In genomic region chr2:42618972-42619371, GRCh38 we compare ENCODE assay signal across 15 cellular contexts. TPM values are rescaled to one million over a fixed set of nuclear protein-coding genes. Genes with fewer than 3 reads are reported as not detected.
DNase-seq lines count a peak whose midpoint lies in the region; TF ChIP-seq lines count a peak whose summit lies in the region.
"Had no signal": no experiment of that assay in that cellular context is flagged by ENCODE, and none has a peak within 500 bp of the region (broad histone marks: within the 10 kb centered on the region; RNA-seq: fewer than 3 reads in every experiment).

No MANE protein-coding gene starts in this region.

- TF ChIP-seq POLR2A in Peyer's patch (IDR thresholded peaks at IDR 0.05) (no peak), uterus (IDR thresholded peaks at IDR 0.05) (no peak)

- peaks cover 17% of the 10 kb centered on the region for H3K4me1 Mint-ChIP-seq in activated T-helper 2 cell treated with anti-CD3 and anti-CD28 coated beads, Interferon-gamma antibody, Interleukin-2, Interleukin-4, amounts not matched to agents 10 μg/mL and 5 μg/mL and 100 μg/mL, durations not matched to agents 14 hours and 24 hours and 36 hours (ENCODE audit: low read depth)

- H3K27ac Mint-ChIP-seq in activated T-helper 2 cell treated with anti-CD3 and anti-CD28 coated beads, Interferon-gamma antibody, Interleukin-2, Interleukin-4, amounts not matched to agents 10 μg/mL and 5 μg/mL and 100 μg/mL, durations not matched to agents 14 hours and 24 hours and 36 hours, result peak overlapping the region; percentile 44
- H3K27ac Mint-ChIP-seq: CD4-positive, CD25-positive, alpha-beta regulatory T cell had no signal

- no peak overlapping the region for H3K4ac ChIP-seq in neuronal stem cell (ENCODE audit: low read length)

- H3K18ac ChIP-seq in neuronal stem cell (ENCODE audit: low read length), result no peak overlapping the region

- no peak overlapping the region for H2BK12ac ChIP-seq in neuronal stem cell (ENCODE audit: low read length)

- H3K9me3 ChIP-seq in Peyer's patch, result no peaks in the 10 kb centered on the region
- no peaks in the 10 kb centered on the region for H3K9me3 ChIP-seq in uterus
- peaks cover 0 to 10% of the 10 kb centered on the region in 2 donors for H3K9me3 ChIP-seq in neuronal stem cell (replicated peaks in 1 of 2; ENCODE audit: control insufficient read depth in 2 of 2, insufficient read depth in 1 of 2, low read depth in 1 of 2, low read length in 2 of 2)

- peak; percentile 63 for DNase-seq in A172 (ENCODE audit: low spot score)
- peak; percentile 61 for DNase-seq in HCEC 1CT
- no peak for DNase-seq in activated T-helper 2 cell treated with anti-CD3 and anti-CD28 coated beads, Interferon-gamma antibody, Interleukin-2, Interleukin-4, amounts not matched to agents 10 μg/mL and 5 μg/mL and 100 μg/mL, durations not matched to agents 14 hours and 24 hours and 36 hours (ENCODE audit: low spot score)
- peak; percentile 93 for DNase-seq in iris pigment epithelial cell (ENCODE audit: low read depth)
- no peak for DNase-seq in Peyer's patch
- DNase-seq in uterus, result no peak
- DNase-seq in neuronal stem cell (ENCODE audit: low spot score), result no peak
- DNase-seq in NCI-H1930 (lab: John Stamatoyannopoulos, UW), result no peak
- DNase-seq: activated gamma-delta T cell; CD4-positive, CD25-positive, alpha-beta regulatory T cell; Kasumi-1; NCI-H748 treated with DMSO at 0.1 percent for 48 hours; small intestine; T-helper 9 cell had no signal

- H3K79me1 ChIP-seq in neuronal stem cell (ENCODE audit: low read depth, low read length), result peaks cover 2% of the 10 kb centered on the region

- H2BK5ac ChIP-seq in neuronal stem cell (ENCODE audit: low read length), result no peak overlapping the region

- no peaks in the 10 kb centered on the region for H3K9me3 Mint-ChIP-seq in activated T-helper 2 cell treated with anti-CD3 and anti-CD28 coated beads, Interferon-gamma antibody, Interleukin-2, Interleukin-4, amounts not matched to agents 10 μg/mL and 5 μg/mL and 100 μg/mL, durations not matched to agents 14 hours and 24 hours and 36 hours

- no CpG with 5 or more reads among the region's 2 CpGs for WGBS in neuronal stem cell (ENCODE audit: extremely low coverage in 2 of 2, insufficient read length in 2 of 2, insufficient replicate concordance in 1 of 2), 2 donors

- no peaks in the 10 kb centered on the region for H3K27me3 Mint-ChIP-seq in activated T-helper 2 cell treated with anti-CD3 and anti-CD28 coated beads, Interferon-gamma antibody, Interleukin-2, Interleukin-4, amounts not matched to agents 10 μg/mL and 5 μg/mL and 100 μg/mL, durations not matched to agents 14 hours and 24 hours and 36 hours (ENCODE audit: low read depth)
- H3K27me3 Mint-ChIP-seq: CD4-positive, CD25-positive, alpha-beta regulatory T cell had no signal

- intact Hi-C loops in activated T-helper 2 cell treated with anti-CD3 and anti-CD28 coated beads, Interferon-gamma antibody, Interleukin-2, Interleukin-4, amounts not matched to agents 10 μg/mL and 5 μg/mL and 100 μg/mL, durations not matched to agents 14 hours and 24 hours and 36 hours (cut with micrococcal nuclease), result loop anchor here (2.0 to 5.0 kb wide), 3 partner anchors 22 to 52 kb away; partner anchors contain the start of gene MTA3
- intact Hi-C loops in uterus (cut with DNase I; ENCODE audit: low total_unique reads), result no loop called here

- peaks cover 14% of the 10 kb centered on the region for H3K36me3 Mint-ChIP-seq in activated T-helper 2 cell treated with anti-CD3 and anti-CD28 coated beads, Interferon-gamma antibody, Interleukin-2, Interleukin-4, amounts not matched to agents 10 μg/mL and 5 μg/mL and 100 μg/mL, durations not matched to agents 14 hours and 24 hours and 36 hours (ENCODE audit: low read depth)

- no peak overlapping the region for H3K4me2 ChIP-seq in neuronal stem cell (ENCODE audit: insufficient read depth, low read length, poor library complexity, severe bottlenecking)

- no peaks in the 10 kb centered on the region for H3K27me3 ChIP-seq in Peyer's patch
- no peaks in the 10 kb centered on the region for H3K27me3 ChIP-seq in uterus
- H3K27me3 ChIP-seq in neuronal stem cell (ENCODE audit: control insufficient read depth in 3 of 3, insufficient read depth in 3 of 3, low read depth in 1 of 3, low read length in 3 of 3), result no peaks in the 10 kb centered on the region

- H2AFZ ChIP-seq in neuronal stem cell (ENCODE audit: low read length), result no peak overlapping the region

- TF ChIP-seq CTCF in Peyer's patch (IDR thresholded peaks at IDR 0.05) (no peak), uterus (IDR thresholded peaks at IDR 0.05) (no peak)

- H2BK120ac ChIP-seq in neuronal stem cell (ENCODE audit: low read depth, low read length), result no peak overlapping the region

- H3K9ac ChIP-seq in neuronal stem cell (ENCODE audit: low read depth, low read length, poor library complexity), result no peak overlapping the region

- H3K36me3 ChIP-seq in Peyer's patch, result peaks cover 0 to 6% (median 0%) of the 10 kb centered on the region in 3 donors
- no peaks in the 10 kb centered on the region for H3K36me3 ChIP-seq in uterus
- peaks cover 4 to 53% of the 10 kb centered on the region in 2 donors for H3K36me3 ChIP-seq in neuronal stem cell (replicated peaks in 1 of 2; ENCODE audit: control insufficient read depth in 2 of 2, insufficient read depth in 2 of 2, low read length in 2 of 2)

- H3K4me3 Mint-ChIP-seq in activated T-helper 2 cell treated with anti-CD3 and anti-CD28 coated beads, Interferon-gamma antibody, Interleukin-2, Interleukin-4, amounts not matched to agents 10 μg/mL and 5 μg/mL and 100 μg/mL, durations not matched to agents 14 hours and 24 hours and 36 hours (ENCODE audit: low read depth), result no peak overlapping the region
- H3K4me3 Mint-ChIP-seq: CD4-positive, CD25-positive, alpha-beta regulatory T cell had no signal

- no peak overlapping the region for H3K23ac ChIP-seq in neuronal stem cell (ENCODE audit: low read depth, low read length, poor library complexity)

- no peak overlapping the region for H3K27ac ChIP-seq in Peyer's patch
- H3K27ac ChIP-seq in uterus, result no peak overlapping the region
- no peak overlapping the region for H3K27ac ChIP-seq in neuronal stem cell (replicated peaks; ENCODE audit: low read length)

- H3K4me3 ChIP-seq in Peyer's patch (no peak overlapping the region), uterus (no peak overlapping the region), neuronal stem cell (ENCODE audit: low read length in 2 of 2) (no peak overlapping the region)
- H3K4me3 ChIP-seq: lung had no signal

- H3K14ac ChIP-seq in neuronal stem cell (ENCODE audit: low read length), result no peak overlapping the region

- no peak overlapping the region for H2BK15ac ChIP-seq in neuronal stem cell (ENCODE audit: low read length)

- no peak overlapping the region for H4K8ac ChIP-seq in neuronal stem cell (ENCODE audit: low read depth, low read length)

- no peak overlapping the region for H4K91ac ChIP-seq in neuronal stem cell (ENCODE audit: low read depth, low read length, poor library complexity)

- H3K4me1 ChIP-seq in Peyer's patch (no peaks in the 10 kb centered on the region), uterus (no peaks in the 10 kb centered on the region), neuronal stem cell (ENCODE audit: control insufficient read depth in 2 of 2, insufficient read depth in 1 of 2, low read depth in 1 of 2, low read length in 2 of 2) (no peaks in the 10 kb centered on the region)

- H2AK5ac ChIP-seq in neuronal stem cell (ENCODE audit: low read depth, low read length), result no peak overlapping the region

RNA-seq across cellular contexts. Expression of gene MTA3, which starts 50.5 kb away (rescaled TPM):
- 35.5 and 45.3 TPM in 2 replicates for total RNA-seq in A172 (2014; rRNA removed; shearing (Covaris generic))
- 39.7 and 39.8 TPM in 2 replicates for total RNA-seq in activated T-helper 2 cell treated with anti-CD3 and anti-CD28 coated beads, Interferon-gamma antibody, Interleukin-2, Interleukin-4, amounts not matched to agents 10 μg/mL and 5 μg/mL and 100 μg/mL, durations not matched to agents 14 hours and 24 hours and 36 hours
- total RNA-seq in Peyer's patch, result 10 to 100 TPM; 20.0 to 87.5 (median 34.2) TPM
- 10 to 100 TPM; 25.6 to 89.1 (median 64.0) TPM for total RNA-seq in uterus
- 90.6 TPM for polyA plus RNA-seq in neuronal stem cell (2013, experiment 1 of 2)
- polyA plus RNA-seq in neuronal stem cell (2013, experiment 2 of 2), result 89.8 TPM

Comparison
In these comparisons a context has a peak if more than half of its experiments do, and no peak if none do; other contexts are left out.
1. DNase-seq: peak in A172 (single experiment), HCEC 1CT (single experiment) and iris pigment epithelial cell (single experiment); none in activated T-helper 2 cell treated with anti-CD3 and anti-CD28 coated beads, Interferon-gamma antibody, Interleukin-2, Interleukin-4, amounts not matched to agents 10 μg/mL and 5 μg/mL and 100 μg/mL, durations not matched to agents 14 hours and 24 hours and 36 hours (single experiment), Peyer's patch (0 of 3), uterus (0 of 2), neuronal stem cell (single experiment) and NCI-H1930 (0 of 2).